Comparison of ENCODE assay signal across 7 cellular contexts in genomic region chr9:121267689-121268597, GRCh38. TPM values are rescaled to one million over a fixed set of nuclear protein-coding genes. Genes with fewer than 3 reads are reported as not detected.
DNase-seq lines count a peak whose midpoint lies in the region; ATAC-seq lines count a peak whose summit lies in the region.

Gene GSN, plus strand, starts transcription at chr9:121268162. Its CDS starts 33,810 bp downstream, at chr9:121301972.

- peak within 1 kb of the TSS; percentile 69 for H3K4me3 Mint-ChIP-seq in activated CD8-positive, alpha-beta T cell treated with anti-CD3 and anti-CD28 coated beads, Interleukin-2, amount 10 ng/mL, durations not matched to agents 7 days and 5 days
- H3K4me3 Mint-ChIP-seq in effector memory CD8-positive, alpha-beta T cell: peak within 1 kb of the TSS; percentile 83 to 84

- peaks cover 16% of the 10 kb centered on the region for H3K27me3 Mint-ChIP-seq in activated CD8-positive, alpha-beta T cell treated with anti-CD3 and anti-CD28 coated beads, Interleukin-2, amount 10 ng/mL, durations not matched to agents 7 days and 5 days (ENCODE audit: low read depth)
- no peaks in the 10 kb centered on the region for H3K27me3 Mint-ChIP-seq in effector memory CD8-positive, alpha-beta T cell

- POLR2A ChIA-PET in activated CD8-positive, alpha-beta T cell treated with anti-CD3 and anti-CD28 coated beads, Interleukin-2, amount 10 ng/mL, durations not matched to agents 7 days and 5 days (lab: Charles Lee): interaction anchor here (0.6 to 1.1 kb wide), 2 partner anchors 11 to 101 kb away, joined by 3 read pairs; no protein-coding TSS in a partner anchor

- no peaks in the 10 kb centered on the region for H3K36me3 Mint-ChIP-seq in activated CD8-positive, alpha-beta T cell treated with anti-CD3 and anti-CD28 coated beads, Interleukin-2, amount 10 ng/mL, durations not matched to agents 7 days and 5 days (ENCODE audit: low read depth)
- H3K36me3 Mint-ChIP-seq in effector memory CD8-positive, alpha-beta T cell (ENCODE audit: insufficient read depth): no peaks in the 10 kb centered on the region

- H3K9me3 Mint-ChIP-seq in activated CD8-positive, alpha-beta T cell treated with anti-CD3 and anti-CD28 coated beads, Interleukin-2, amount 10 ng/mL, durations not matched to agents 7 days and 5 days (ENCODE audit: insufficient read depth): no peaks in the 10 kb centered on the region
- H3K9me3 Mint-ChIP-seq in effector memory CD8-positive, alpha-beta T cell: no peaks in the 10 kb centered on the region

- peak; percentile 24 for DNase-seq in NCI-H2227 treated with DMSO at 0.1 percent for 48 hours (lab: John Stamatoyannopoulos, UW)
- peak; percentile 62 for DNase-seq in activated CD8-positive, alpha-beta T cell treated with anti-CD3 and anti-CD28 coated beads, Interleukin-2, amount 10 ng/mL, durations not matched to agents 7 days and 5 days
- peak; percentile 23 to 38 (median 31) for DNase-seq in effector memory CD8-positive, alpha-beta T cell
- DNase-seq in lung microvascular endothelial cell (ENCODE audit: low read depth in 2 of 2): peak; percentile 59 to 69
- DNase-seq in stimulated activated CD8-positive, alpha-beta memory T cell treated with anti-CD3 and anti-CD28 coated beads, Interleukin-12 subunit alpha, Interleukin-12 subunit beta, amount 100 ng/mL, for 4 hours (ENCODE audit: low read depth): peak; percentile 35

- peak; percentile 87 for ATAC-seq in GM18498 (IDR thresholded peaks at IDR 0.05; ENCODE audit: unreplicated experiment)
- peak; percentile 63 for ATAC-seq in HG02852 (IDR thresholded peaks at IDR 0.05; ENCODE audit: unreplicated experiment)
- peak; percentile 89 for ATAC-seq in activated CD8-positive, alpha-beta T cell treated with anti-CD3 and anti-CD28 coated beads, Interleukin-2, amount 10 ng/mL, durations not matched to agents 7 days and 5 days
- ATAC-seq in effector memory CD8-positive, alpha-beta T cell (replicated peaks): peak; percentile 94

- H3K4me1 Mint-ChIP-seq in activated CD8-positive, alpha-beta T cell treated with anti-CD3 and anti-CD28 coated beads, Interleukin-2, amount 10 ng/mL, durations not matched to agents 7 days and 5 days (ENCODE audit: low read depth): peaks cover 29% of the 10 kb centered on the region
- H3K4me1 Mint-ChIP-seq in effector memory CD8-positive, alpha-beta T cell (ENCODE audit: low read depth in 2 of 2): peaks cover 10% of the 10 kb centered on the region in 2 donors

- CTCF ChIA-PET in activated CD8-positive, alpha-beta T cell treated with anti-CD3 and anti-CD28 coated beads, Interleukin-2, amount 10 ng/mL, durations not matched to agents 7 days and 5 days (lab: Charles Lee): interaction anchor here (1.3 to 5.3 kb wide), 4 partner anchors 10 to 117 kb away, joined by 4 to 30 read pairs (median 16); no protein-coding TSS in a partner anchor

- no peak within 1 kb of the TSS for H3K27ac Mint-ChIP-seq in activated CD8-positive, alpha-beta T cell treated with anti-CD3 and anti-CD28 coated beads, Interleukin-2, amount 10 ng/mL, durations not matched to agents 7 days and 5 days
- H3K27ac Mint-ChIP-seq in effector memory CD8-positive, alpha-beta T cell: peak within 1 kb of the TSS; percentile 20 to 85

RNA-seq across cellular contexts. Expression of gene GSN, which starts in this region (rescaled TPM):
- 1 to 10 TPM; 4.0 to 4.2 TPM for total RNA-seq in activated CD8-positive, alpha-beta T cell treated with anti-CD3 and anti-CD28 coated beads, Interleukin-2, amount 10 ng/mL, durations not matched to agents 7 days and 5 days
- total RNA-seq in lung microvascular endothelial cell: 159 and 303 TPM in 2 replicates

Comparison
In these comparisons a context has a peak if more than half of its experiments do, and no peak if none do; other contexts are left out.
1. Peak in every context shown above with its lines: DNase-seq and ATAC-seq.
2. RNA of gene GSN (total RNA-seq): 159 to 303 TPM in lung microvascular endothelial cell; 4.0 to 4.2 TPM in activated CD8-positive, alpha-beta T cell treated with anti-CD3 and anti-CD28 coated beads, Interleukin-2, amount 10 ng/mL, durations not matched to agents 7 days and 5 days; every median in the first group is over 10 times any median in the second.